1 cellular context compared by ENCODE assay signal in genomic region chr5:127571314-127571713, GRCh38.
TF ChIP-seq lines count a peak whose summit lies in the region.

No MANE protein-coding gene starts in this region.

TF ChIP-seq in GM12878, 131 proteins besides CTCF, POLR2A, EP300 and RAD21:
- TF ChIP-seq CHD2 (IDR thresholded peaks at IDR 0.05; ENCODE audit: borderline replicate concordance, low read depth, low read length) (0 out of 2 replicates have a peak, but pooled peaks have one; percentile 31), FOS (IDR thresholded peaks at IDR 0.05; ENCODE audit: borderline replicate concordance, extremely low read depth, insufficient read length) (no peak), NR2F1 (conservative IDR thresholded peaks at IDR 0.05) (peak; percentile 94), CREM (IDR thresholded peaks at IDR 0.05; ENCODE audit: low read depth) (0 out of 2 replicates have a peak, but pooled peaks have one; percentile 33), IKZF1 (conservative IDR thresholded peaks at IDR 0.05) (peak; percentile 60), CBFB (IDR thresholded peaks at IDR 0.05; ENCODE audit: low read depth) (no peak), MAX (IDR thresholded peaks at IDR 0.05; ENCODE audit: low read depth, low read length) (no peak), LARP7 (IDR thresholded peaks at IDR 0.05) (no peak), MEF2A (IDR thresholded peaks at IDR 0.05; ENCODE audit: insufficient read depth, low read depth, low read length) (0 out of 2 replicates have a peak, but pooled peaks have one; percentile 27), ASH2L (IDR thresholded peaks at IDR 0.05; ENCODE audit: borderline replicate concordance, low read depth) (no peak), BCL11A (IDR thresholded peaks at IDR 0.05; ENCODE audit: low read depth, low read length) (peak; percentile 72), BCLAF1 (IDR thresholded peaks at IDR 0.05) (no peak), PML (IDR thresholded peaks at IDR 0.05; ENCODE audit: low read length) (no peak), SREBF2 (IDR thresholded peaks at IDR 0.05; ENCODE audit: low read length) (no peak), TCF12 (IDR thresholded peaks at IDR 0.05; ENCODE audit: low read depth, low read length) (0 out of 2 replicates have a peak, but pooled peaks have one; percentile 51), ZZZ3 (IDR thresholded peaks at IDR 0.05; ENCODE audit: control insufficient read depth, insufficient read length, low read depth) (no peak), ESRRA (IDR thresholded peaks at IDR 0.05; ENCODE audit: low read length) (no peak), IKZF2 (IDR thresholded peaks at IDR 0.05) (peak; percentile 33 to 62), BACH1 (IDR thresholded peaks at IDR 0.05; ENCODE audit: borderline replicate concordance) (no peak), ZNF384 (IDR thresholded peaks at IDR 0.05; ENCODE audit: borderline replicate concordance, low read depth, low read length) (no peak), EED (IDR thresholded peaks at IDR 0.05; ENCODE audit: low read depth) (peak; percentile 55; the same call in 1 of the 2 replicates), SP1 (IDR thresholded peaks at IDR 0.05; ENCODE audit: low read depth, low read length) (peak; percentile 24), YY1 (IDR thresholded peaks at IDR 0.05; ENCODE audit: low read depth, low read length) (no peak), FOXM1 (IDR thresholded peaks at IDR 0.05; ENCODE audit: low read depth, low read length) (no peak), PRDM15 (CRISPR knock-in tag; IDR thresholded peaks at IDR 0.05) (no peak), IRF4 (IDR thresholded peaks at IDR 0.05; ENCODE audit: low read depth, low read length) (peak; percentile 87), TCF3 (IDR thresholded peaks at IDR 0.05; ENCODE audit: borderline replicate concordance, insufficient read depth, low read depth, low read length) (0 out of 2 replicates have a peak, but pooled peaks have one; percentile 15), NR2C2 (IDR thresholded peaks at IDR 0.05; ENCODE audit: borderline replicate concordance, control insufficient read depth, insufficient read length, low read depth) (no peak), DPF2 (IDR thresholded peaks at IDR 0.05) (peak; percentile 69), RUNX3 (IDR thresholded peaks at IDR 0.05; ENCODE audit: low read length) (peak; percentile 84), ZNF274 (IDR thresholded peaks at IDR 0.05; ENCODE audit: insufficient read depth, insufficient read length) (no peak), SPI1 (IDR thresholded peaks at IDR 0.05; ENCODE audit: borderline replicate concordance, insufficient read depth, low read depth, low read length) (peak; percentile 84), MTA2 (IDR thresholded peaks at IDR 0.05; ENCODE audit: low read depth) (peak; percentile 34; the same call in 1 of the 2 replicates), IRF5 (IDR thresholded peaks at IDR 0.05; ENCODE audit: borderline replicate concordance) (no peak), SMC3 (IDR thresholded peaks at IDR 0.05; ENCODE audit: borderline replicate concordance, low read length) (no peak), JUND (IDR thresholded peaks at IDR 0.05; ENCODE audit: low read depth, low read length) (no peak), MYB (IDR thresholded peaks at IDR 0.05; ENCODE audit: borderline replicate concordance, low read depth, low read length) (no peak), ZNF592 (IDR thresholded peaks at IDR 0.05) (no peak), CREB1 (IDR thresholded peaks at IDR 0.05; ENCODE audit: low read depth) (0 out of 2 replicates have a peak, but pooled peaks have one; percentile 20), KAT2A (conservative IDR thresholded peaks at IDR 0.05; ENCODE audit: control insufficient read depth, low read depth, low read length) (no peak), ETV6 (conservative IDR thresholded peaks at IDR 0.05 in 1 of 2, IDR thresholded peaks at IDR 0.05 in 1 of 2; ENCODE audit: borderline replicate concordance in 1 of 2, low read depth in 1 of 2) (no peak), NFIC (IDR thresholded peaks at IDR 0.05; ENCODE audit: low read depth, low read length) (no peak)
- TF ChIP-seq, protein P1, sequence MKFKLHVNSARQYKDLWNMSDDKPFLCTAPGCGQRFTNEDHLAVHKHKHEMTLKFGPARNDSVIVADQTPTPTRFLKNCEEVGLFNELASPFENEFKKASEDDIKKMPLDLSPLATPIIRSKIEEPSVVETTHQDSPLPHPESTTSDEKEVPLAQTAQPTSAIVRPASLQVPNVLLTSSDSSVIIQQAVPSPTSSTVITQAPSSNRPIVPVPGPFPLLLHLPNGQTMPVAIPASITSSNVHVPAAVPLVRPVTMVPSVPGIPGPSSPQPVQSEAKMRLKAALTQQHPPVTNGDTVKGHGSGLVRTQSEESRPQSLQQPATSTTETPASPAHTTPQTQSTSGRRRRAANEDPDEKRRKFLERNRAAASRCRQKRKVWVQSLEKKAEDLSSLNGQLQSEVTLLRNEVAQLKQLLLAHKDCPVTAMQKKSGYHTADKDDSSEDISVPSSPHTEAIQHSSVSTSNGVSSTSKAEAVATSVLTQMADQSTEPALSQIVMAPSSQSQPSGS (IDR thresholded peaks at IDR 0.05; ENCODE audit: low read length), result peak; percentile 71
- TF ChIP-seq, protein P2, sequence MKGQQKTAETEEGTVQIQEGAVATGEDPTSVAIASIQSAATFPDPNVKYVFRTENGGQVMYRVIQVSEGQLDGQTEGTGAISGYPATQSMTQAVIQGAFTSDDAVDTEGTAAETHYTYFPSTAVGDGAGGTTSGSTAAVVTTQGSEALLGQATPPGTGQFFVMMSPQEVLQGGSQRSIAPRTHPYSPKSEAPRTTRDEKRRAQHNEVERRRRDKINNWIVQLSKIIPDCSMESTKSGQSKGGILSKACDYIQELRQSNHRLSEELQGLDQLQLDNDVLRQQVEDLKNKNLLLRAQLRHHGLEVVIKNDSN (IDR thresholded peaks at IDR 0.05; ENCODE audit: borderline replicate concordance, extremely low read length, insufficient read depth, low read depth, low read length), result no peak
